ENCODE assay signal across 8 cellular contexts in genomic region chr2:136118819-136119716, GRCh38. TPM values are rescaled to one million over a fixed set of nuclear protein-coding genes. Genes with fewer than 3 reads are reported as not detected.
DNase-seq lines count a peak whose midpoint lies in the region; ATAC-seq and TF ChIP-seq lines count a peak whose summit lies in the region.

No MANE protein-coding gene starts in this region.

- H3K27me3 ChIP-seq in DND-41 (ENCODE audit: insufficient read depth, low read length, poor library complexity) (no peaks in the 10 kb centered on the region), mononuclear cell (ENCODE audit: insufficient read depth, low read length) (no peaks in the 10 kb centered on the region)

- H3K36me3 ChIP-seq in DND-41 (ENCODE audit: insufficient read depth, low read length) = peaks cover 32% of the 10 kb centered on the region

- H4K20me1 ChIP-seq in DND-41 (ENCODE audit: insufficient read depth, low read length) = peaks cover 28% of the 10 kb centered on the region

- no peaks in the 10 kb centered on the region for H3K9me3 ChIP-seq in DND-41 (ENCODE audit: insufficient read depth, low read length, severe bottlenecking)
- no peaks in the 10 kb centered on the region for H3K9me3 ChIP-seq in mononuclear cell (ENCODE audit: low read depth, low read length)

- peak overlapping the region; percentile 100 for H3K27ac ChIP-seq in DND-41 (ENCODE audit: low read length)
- peak overlapping the region in 1 of 2 donors; percentile 63 for H3K27ac ChIP-seq in coronary artery

- H3K4me1 ChIP-seq in DND-41 (ENCODE audit: insufficient read depth, low read length) (peaks cover 38% of the 10 kb centered on the region), mononuclear cell (ENCODE audit: insufficient read depth, low read length) (peaks cover 69% of the 10 kb centered on the region)

- H3K9ac ChIP-seq in DND-41 (ENCODE audit: low read depth, low read length) = peak overlapping the region; percentile 99

- DNase-seq in DND-41 (peak; percentile 89), NAMALWA (ENCODE audit: low spot score) (peak; percentile 91), coronary artery (ENCODE audit: low spot score) (no peak)
- peak; percentile 72 to 82 for DNase-seq in stimulated activated CD8-positive, alpha-beta memory T cell treated with anti-CD3 and anti-CD28 coated beads, Interleukin-2, amount 100 ng/mL, for 48 hours (ENCODE audit: low read depth in 2 of 2)

- H3K4me2 ChIP-seq in DND-41 (ENCODE audit: insufficient read depth, low read length) = peak overlapping the region; percentile 81

- peak overlapping the region; percentile 72 to 87; a peak in 3 of 4 replicates for H3K4me3 ChIP-seq in DND-41 (ENCODE audit: low read depth in 1 of 2, low read length in 2 of 2)
- peak overlapping the region; percentile 69 for H3K4me3 ChIP-seq in coronary artery
- H3K4me3 ChIP-seq in mononuclear cell (ENCODE audit: low read length) = peak overlapping the region; percentile 95

- peaks cover 43% of the 10 kb centered on the region for H3K79me2 ChIP-seq in DND-41 (ENCODE audit: insufficient read depth, low read length)

- H2AFZ ChIP-seq in DND-41 (ENCODE audit: low read depth, low read length) = peak overlapping the region; percentile 73

- peak; percentile 49 for ATAC-seq in DND-41 (ENCODE audit: insufficient read depth, low read depth)
- ATAC-seq in activated CD4-positive, CD25-positive, alpha-beta regulatory T cell treated with anti-CD3 and anti-CD28 coated beads, Interleukin-2, amount 50 U/mL, for 24 hours = peak; percentile 57 to 64
- no peak for ATAC-seq in GM21526 (IDR thresholded peaks at IDR 0.05; ENCODE audit: low FRiP score, unreplicated experiment)
- no peak for ATAC-seq in HG02884 (IDR thresholded peaks at IDR 0.05; ENCODE audit: unreplicated experiment)

- TF ChIP-seq CTCF in DND-41 (IDR thresholded peaks at IDR 0.05; ENCODE audit: borderline replicate concordance, extremely low read depth, low read length, poor library complexity, severe bottlenecking) (no peak), coronary artery (IDR thresholded peaks at IDR 0.05) (no peak)

RNA-seq across cellular contexts. Expression of gene CXCR4, which starts 1.1 kb away (rescaled TPM):
- total RNA-seq in mononuclear cell = 1,915 TPM

Comparison
In these comparisons a context has a peak if more than half of its experiments do, and no peak if none do; other contexts are left out.
1. ATAC-seq: peak in DND-41 (single experiment) and activated CD4-positive, CD25-positive, alpha-beta regulatory T cell treated with anti-CD3 and anti-CD28 coated beads, Interleukin-2, amount 50 U/mL, for 24 hours (2 of 2); none in GM21526 (single experiment) and HG02884 (single experiment).
2. Peak in every context shown above with its lines, with median percentiles within 50 percentile points of each other: H3K4me3 ChIP-seq.